ENCODE assay signal across 8 cellular contexts in genomic region chr2:175167076-175167791, GRCh38. TPM values are rescaled to one million over a fixed set of nuclear protein-coding genes. Genes with fewer than 3 reads are reported as not detected.
DNase-seq lines count a peak whose midpoint lies in the region; ATAC-seq, FAIRE-seq and TF ChIP-seq lines count a peak whose summit lies in the region.

No MANE protein-coding gene starts in this region.

- no peaks in the 10 kb centered on the region for H3K9me2 ChIP-seq in PC-3 (replicated peaks; ENCODE audit: low read length)

- peak; percentile 0 for ATAC-seq in HG03175 (IDR thresholded peaks at IDR 0.05; ENCODE audit: unreplicated experiment)
- ATAC-seq in PC-3, result peak; percentile 3
- peak; percentile 7 for ATAC-seq in stimulated activated naive CD8-positive, alpha-beta T cell treated with anti-CD3 and anti-CD28 coated beads, Interleukin-15, amount 100 ng/mL, for 72 hours
- no peak for ATAC-seq in esophagus mucosa

- peak overlapping the region; percentile 87 for H3K4me2 ChIP-seq in PC-3 (ENCODE audit: low read length)

- H4K20me1 ChIP-seq in PC-3 (ENCODE audit: low read length), result no peaks in the 10 kb centered on the region; the same call in 1 of the 2 replicates

- POLR2A ChIA-PET in PC-3 (lab: Charles Lee; ENCODE audit: unreplicated experiment), result interaction anchor here (0.6 to 0.7 kb wide), 2 partner anchors 13 to 15 kb away, joined by 4 to 7 read pairs; no protein-coding TSS in a partner anchor

- H2AFZ ChIP-seq in ACC112 (ENCODE audit: low read length, unreplicated experiment) (peak overlapping the region; percentile 88), PC-3 (ENCODE audit: low read length) (peak overlapping the region; percentile 91)

- H3K36me3 ChIP-seq in ACC112 (ENCODE audit: insufficient read depth, low read length) (no peaks in the 10 kb centered on the region), PC-3 (ENCODE audit: low read depth, low read length) (no peaks in the 10 kb centered on the region), bronchial epithelial cell (ENCODE audit: control insufficient read depth, insufficient read depth, low read length) (no peaks in the 10 kb centered on the region)

- DNase-seq in GM10266 (ENCODE audit: extremely low spot score) (peak; percentile 18), PC-3 (no peak), bronchial epithelial cell (ENCODE audit: low read depth) (no peak), left kidney (ENCODE audit: low read depth, low spot score) (peak; percentile 77)
- DNase-seq in stimulated activated naive CD8-positive, alpha-beta T cell treated with anti-CD3 and anti-CD28 coated beads, Interleukin-15, amount 100 ng/mL, for 72 hours, result peak in 1 of 2 donors; percentile 27

- peak overlapping the region; percentile 97 to 100 for H3K27ac Mint-ChIP-seq in stimulated activated naive CD8-positive, alpha-beta T cell treated with anti-CD3 and anti-CD28 coated beads, Interleukin-15, amount 100 ng/mL, for 72 hours

- peaks cover 33% of the 10 kb centered on the region for H3K4me1 Mint-ChIP-seq in stimulated activated naive CD8-positive, alpha-beta T cell treated with anti-CD3 and anti-CD28 coated beads, Interleukin-15, amount 100 ng/mL, for 72 hours

- TF ChIP-seq CTCF in GM10266 (IDR thresholded peaks at IDR 0.05; ENCODE audit: control insufficient read depth, insufficient read depth, low read depth, missing control alignments) (no peak), PC-3 (conservative IDR thresholded peaks at IDR 0.05; ENCODE audit: low read depth, low read length) (no peak), bronchial epithelial cell (IDR thresholded peaks at IDR 0.05; ENCODE audit: insufficient read depth, low read length, severe bottlenecking) (no peak)

- intact Hi-C loops in PC-3 (cut with micrococcal nuclease), result loop anchor here (10.0 kb wide), 1 partner anchor 1202 kb away; the partner anchor contains the start of gene SP3

- H3K9me3 Mint-ChIP-seq in stimulated activated naive CD8-positive, alpha-beta T cell treated with anti-CD3 and anti-CD28 coated beads, Interleukin-15, amount 100 ng/mL, for 72 hours, result no peaks in the 10 kb centered on the region

- H3K4me3 ChIP-seq in ACC112 (ENCODE audit: low read depth, low read length) (peak overlapping the region; percentile 89), PC-3 (ENCODE audit: low read length) (peak overlapping the region; percentile 81), bronchial epithelial cell (ENCODE audit: low read depth, low read length) (peak overlapping the region; percentile 99)

- no peaks in the 10 kb centered on the region for H3K9me3 ChIP-seq in PC-3 (ENCODE audit: low read length)

- no peaks in the 10 kb centered on the region for H3K27me3 Mint-ChIP-seq in stimulated activated naive CD8-positive, alpha-beta T cell treated with anti-CD3 and anti-CD28 coated beads, Interleukin-15, amount 100 ng/mL, for 72 hours

- H3K9ac ChIP-seq in PC-3 (ENCODE audit: low read length), result peak overlapping the region; percentile 91

- CTCF ChIA-PET in PC-3 (lab: Charles Lee), result no interaction called here

- H3F3A ChIP-seq in PC-3 (ENCODE audit: low read length, unreplicated experiment), result no peaks in the 10 kb centered on the region

- H3K4me1 ChIP-seq in ACC112 (ENCODE audit: control insufficient read depth, insufficient read depth, low read length, unreplicated experiment) (peaks cover 15% of the 10 kb centered on the region), PC-3 (ENCODE audit: insufficient read depth, low read length) (peaks cover 14% of the 10 kb centered on the region)

- peak overlapping the region; percentile 78 for H3K27ac ChIP-seq in ACC112 (ENCODE audit: low read depth, low read length)
- H3K27ac ChIP-seq in PC-3 (ENCODE audit: low read length), result peak overlapping the region; percentile 58

- H3K27me3 ChIP-seq in ACC112 (ENCODE audit: insufficient read depth, low read length), result no peaks in the 10 kb centered on the region
- no peaks in the 10 kb centered on the region for H3K27me3 ChIP-seq in PC-3 (ENCODE audit: low read length)
- no peaks in the 10 kb centered on the region for H3K27me3 ChIP-seq in bronchial epithelial cell (ENCODE audit: control insufficient read depth, insufficient read depth, low read length)

- no peak for FAIRE-seq in bronchial epithelial cell (lab: Jason Lieb, UNC)

- no TSS peak for BruUV-seq in PC-3 (replicated peaks; lab: Mats Ljungman, UMichigan)

- H3K79me2 ChIP-seq in ACC112 (ENCODE audit: control insufficient read depth, insufficient read depth, low read length, unreplicated experiment), result peaks cover 50% of the 10 kb centered on the region
- peaks cover 50% of the 10 kb centered on the region for H3K79me2 ChIP-seq in PC-3 (ENCODE audit: low read length)

- H3K4me3 Mint-ChIP-seq in stimulated activated naive CD8-positive, alpha-beta T cell treated with anti-CD3 and anti-CD28 coated beads, Interleukin-15, amount 100 ng/mL, for 72 hours, result peak overlapping the region; percentile 93 to 96

RNA-seq across cellular contexts. Expression of gene ATF2, which starts 0.8 kb away (rescaled TPM):
- total RNA-seq in PC-3 (2014; rRNA removed), result 12.6 and 15.0 TPM in 2 replicates
- 26.1 and 32.1 TPM in 2 replicates for total RNA-seq in bronchial epithelial cell
- 18.2 TPM for total RNA-seq in esophagus mucosa

RNA-seq across cellular contexts. Expression of gene ATP5MC3, which starts 14.3 kb away (rescaled TPM):
- 214 and 254 TPM in 2 replicates for total RNA-seq in PC-3 (2014; rRNA removed)
- total RNA-seq in bronchial epithelial cell, result 76.1 and 80.3 TPM in 2 replicates
- 282 TPM for total RNA-seq in esophagus mucosa

Comparison
In these comparisons a context has a peak if more than half of its experiments do, and no peak if none do; other contexts are left out.
1. DNase-seq: peak in GM10266 (single experiment) and left kidney (single experiment); none in PC-3 (single experiment) and bronchial epithelial cell (single experiment).
2. Peak in every context shown above with its lines, with median percentiles within 50 percentile points of each other: H3K4me3 ChIP-seq.